ENCODE assay signal across 20 cellular contexts in the genomic region with DNA sequence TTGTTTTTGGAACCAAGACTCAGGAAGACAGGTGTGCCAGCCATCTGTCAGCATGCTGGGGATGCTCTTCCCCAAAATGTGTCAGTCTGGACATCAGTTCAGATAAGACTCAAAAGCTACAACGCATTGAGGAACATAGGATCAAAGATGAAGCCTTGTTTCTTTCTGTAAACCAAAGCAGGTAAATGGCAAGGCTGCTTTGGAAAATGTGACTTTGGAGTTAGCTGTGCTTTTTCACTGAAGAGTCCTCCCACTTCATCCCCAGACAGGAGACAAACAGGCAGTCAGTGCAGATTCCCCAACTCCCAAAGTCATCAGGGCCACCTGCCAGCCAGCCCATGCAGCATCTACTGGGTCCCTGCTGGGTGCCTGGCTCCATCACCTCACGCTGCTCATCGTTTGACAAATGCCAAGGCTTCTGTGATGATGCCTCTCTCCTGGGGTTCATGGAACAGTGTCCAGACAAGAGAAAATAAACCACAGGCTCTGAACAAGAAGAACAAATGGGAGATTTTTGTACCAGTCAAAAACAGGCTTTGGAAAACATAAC.
DNase-seq lines count a peak whose midpoint lies in the region; TF ChIP-seq lines count a peak whose summit lies in the region.
"Had no signal": no experiment of that assay in that cellular context is flagged by ENCODE, and none has a peak within 500 bp of the region (broad histone marks: within the 10 kb centered on the region; RNA-seq: fewer than 3 reads in every experiment).

No MANE protein-coding gene starts in this region.

- no peak overlapping the region for H3K4me2 ChIP-seq in Karpas-422 (ENCODE audit: low read depth, low read length, poor library complexity, severe bottlenecking)
- H3K4me2 ChIP-seq: SK-N-SH had no signal

- no peak overlapping the region for H3K27ac ChIP-seq in Karpas-422 (ENCODE audit: low read length)
- no peak overlapping the region for H3K27ac ChIP-seq in endodermal cell (ENCODE audit: low read depth, low read length)
- H3K27ac ChIP-seq: HL-60 had no signal

- H3K27ac Mint-ChIP-seq in brain (peak overlapping the region in 3 of 5 experiments; percentile 52 to 81 (median 61)), endodermal cell (no peak overlapping the region)
- H3K27ac Mint-ChIP-seq: CD14-positive monocyte; T-helper 2 cell treated with Interferon-gamma antibody and Interleukin-4, amounts not matched to agents 5 μg/mL and 100 μg/mL, for 36 hours had no signal

- H3K36me3 ChIP-seq in Karpas-422 (ENCODE audit: insufficient read depth, low read length) (no peaks in the 10 kb centered on the region), endodermal cell (ENCODE audit: control insufficient read depth, insufficient read depth, low read length) (no peaks in the 10 kb centered on the region), BE2C (no peaks in the 10 kb centered on the region)
- H3K36me3 ChIP-seq: HAP-1 had no signal

- WGBS in endodermal cell (ENCODE audit: insufficient coverage in 1 of 2, insufficient read length in 1 of 2), 2 experiments = 87% methylated on average over 3 of the region's 3 CpGs; no CpG with 5 or more reads in 1 of the 2 experiments

- no peaks in the 10 kb centered on the region for H3K4me1 ChIP-seq in Karpas-422 (ENCODE audit: low read length)
- H3K4me1 ChIP-seq in endodermal cell (ENCODE audit: control insufficient read depth, insufficient read depth, low read length) = no peaks in the 10 kb centered on the region
- no peaks in the 10 kb centered on the region for H3K4me1 ChIP-seq in BE2C
- H3K4me1 ChIP-seq: HAP-1 had no signal

- H3K79me2 ChIP-seq in Karpas-422 (ENCODE audit: low read length) = no peaks in the 10 kb centered on the region

- no peaks in the 10 kb centered on the region for H3K9me2 ChIP-seq in Karpas-422 (replicated peaks; ENCODE audit: insufficient read depth, low read length)
- H3K9me2 ChIP-seq: SK-N-SH had no signal

- H3K9me3 ChIP-seq in Karpas-422 (ENCODE audit: low read length) (peaks cover 10% of the 10 kb centered on the region), endodermal cell (ENCODE audit: control insufficient read depth, low read length) (peaks cover 8% of the 10 kb centered on the region), BE2C (no peaks in the 10 kb centered on the region)
- H3K9me3 ChIP-seq: HAP-1, SK-N-SH had no signal

- H3K9ac ChIP-seq in Karpas-422 (ENCODE audit: low read length) (no peak overlapping the region), endodermal cell (ENCODE audit: extremely low read depth, low read length, poor library complexity, severe bottlenecking) (no peak overlapping the region)
- H3K9ac ChIP-seq: SK-N-SH had no signal

- no peaks in the 10 kb centered on the region for H4K20me1 ChIP-seq in Karpas-422 (ENCODE audit: insufficient read depth, low read depth, low read length)

- H2AFZ ChIP-seq in Karpas-422 (ENCODE audit: low read length) = no peak overlapping the region

- H3K27me3 ChIP-seq in Karpas-422 (ENCODE audit: low read length) (no peaks in the 10 kb centered on the region), endodermal cell (ENCODE audit: control insufficient read depth, insufficient read depth, low read length, poor library complexity, severe bottlenecking) (no peaks in the 10 kb centered on the region), BE2C (no peaks in the 10 kb centered on the region)

- TF ChIP-seq CTCF in brain (conservative IDR thresholded peaks at IDR 0.05) = no peak
- no peak for TF ChIP-seq CTCF in endodermal cell (conservative IDR thresholded peaks at IDR 0.05)
- no peak for TF ChIP-seq CTCF in BE2C (IDR thresholded peaks at IDR 0.05; ENCODE audit: low read depth, low read length)

- DNase-seq in NCI-H2227 treated with DMSO at 0.1 percent for 48 hours (lab: John Stamatoyannopoulos, UW) (peak; percentile 9), NCI-H2227 (lab: John Stamatoyannopoulos, UW; ENCODE audit: unreplicated experiment) (no peak), NCI-H1694 (lab: John Stamatoyannopoulos, UW) (peak; percentile 19), Karpas-422 (no peak), endodermal cell (no peak), BE2C (no peak)
- DNase-seq: AML-193, DMS79, NCI-H1092 treated with DMSO at 0.1 percent for 48 hours, NCI-H187 treated with DMSO at 0.1 percent for 48 hours, NCI-H2107, NCI-H748 treated with DMSO at 0.1 percent for 48 hours, SIG-M5, SK-N-SH had no signal

- H3K4me3 Mint-ChIP-seq in brain (no peak overlapping the region), endodermal cell (no peak overlapping the region)
- H3K4me3 Mint-ChIP-seq: CD14-positive monocyte; T-helper 2 cell treated with Interferon-gamma antibody and Interleukin-4, amounts not matched to agents 5 μg/mL and 100 μg/mL, for 36 hours had no signal

- H3K4me1 Mint-ChIP-seq in brain = peaks cover 38% of the 10 kb centered on the region
- peaks cover 18% of the 10 kb centered on the region for H3K4me1 Mint-ChIP-seq in endodermal cell
- H3K4me1 Mint-ChIP-seq: CD14-positive monocyte had no signal

- no peak overlapping the region for H3K4me3 ChIP-seq in Karpas-422 (ENCODE audit: low read length)
- no peak overlapping the region for H3K4me3 ChIP-seq in endodermal cell (ENCODE audit: low read length)
- H3K4me3 ChIP-seq in BE2C (ENCODE audit: low read depth, low read length) = no peak overlapping the region
- H3K4me3 ChIP-seq: HAP-1, K562 had no signal

- H3K9me3 Mint-ChIP-seq in brain (peaks cover 5 to 10% (median 8%) of the 10 kb centered on the region in 5 experiments), endodermal cell (peaks cover 11% of the 10 kb centered on the region)

- H3K27me3 Mint-ChIP-seq in brain (no peaks in the 10 kb centered on the region), endodermal cell (ENCODE audit: insufficient read depth) (no peaks in the 10 kb centered on the region)

- H3K36me3 Mint-ChIP-seq in brain (no peaks in the 10 kb centered on the region), endodermal cell (ENCODE audit: low read depth) (peaks cover 2% of the 10 kb centered on the region)
- H3K36me3 Mint-ChIP-seq: CD14-positive monocyte had no signal

Comparison
In these comparisons a context has a peak if more than half of its experiments do, and no peak if none do; other contexts are left out.
1. DNase-seq: peak in NCI-H2227 treated with DMSO at 0.1 percent for 48 hours (single experiment) and NCI-H1694 (single experiment); none in NCI-H2227 (single experiment), Karpas-422 (single experiment), endodermal cell (single experiment) and BE2C (single experiment).